Comparison of ENCODE assay signal across 17 cellular contexts in the genomic region with DNA sequence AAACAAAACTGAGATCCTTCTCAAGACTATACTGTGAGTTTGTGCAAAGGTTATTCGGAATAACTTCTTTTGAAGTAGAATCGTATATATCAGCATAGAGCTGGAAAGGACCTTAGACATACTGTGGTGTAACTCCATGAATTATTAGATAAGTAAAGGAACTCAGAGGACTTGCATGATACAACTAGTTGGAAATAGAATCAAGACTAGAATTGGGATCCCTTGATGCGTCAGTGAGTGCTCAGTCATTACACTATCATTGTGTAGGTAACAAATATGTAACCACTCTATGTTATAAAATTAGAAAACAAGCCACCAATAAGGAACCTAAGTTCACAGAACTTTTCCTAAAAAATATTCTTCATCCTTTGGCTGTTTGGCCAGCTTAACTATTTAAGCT.
DNase-seq lines count a peak whose midpoint lies in the region; ATAC-seq and FAIRE-seq lines count a peak whose summit lies in the region.
"Had no signal": no experiment of that assay in that cellular context is flagged by ENCODE, and none has a peak within 500 bp of the region (broad histone marks: within the 10 kb centered on the region; RNA-seq: fewer than 3 reads in every experiment).

No MANE protein-coding gene starts in this region.

- H3K4me1 Mint-ChIP-seq in activated CD4-positive, alpha-beta memory T cell treated with anti-CD3 and anti-CD28 coated beads for 36 hours (ENCODE audit: low read depth): peaks cover 57% of the 10 kb centered on the region
- H3K4me1 Mint-ChIP-seq in activated CD4-positive, alpha-beta memory T cell treated with anti-CD3 and anti-CD28 coated beads, Interleukin-2, amount 10 ng/mL, durations not matched to agents 7 days and 5 days: peaks cover 43% of the 10 kb centered on the region
- H3K4me1 Mint-ChIP-seq in stimulated activated naive B cell treated with anti-CD40 and anti-IgM and Interleukin-4, amounts not matched to agents 10 μg/mL and 1 μg/mL and 100 μg/mL, for 72 hours: peaks cover 18 to 45% of the 10 kb centered on the region in 2 donors

- H3K4me1 ChIP-seq in right cardiac atrium (ENCODE audit: control insufficient read depth, insufficient read depth, low read length) (peaks cover 2% of the 10 kb centered on the region), ACC112 (ENCODE audit: control insufficient read depth, insufficient read depth, low read length, unreplicated experiment) (peaks cover 63% of the 10 kb centered on the region), small intestine (ENCODE audit: control insufficient read depth in 2 of 2, insufficient read depth in 1 of 2, low read depth in 1 of 2, low read length in 1 of 2) (peaks cover 0 to 8% of the 10 kb centered on the region in 2 donors)

- DNase-seq in activated CD4-positive, alpha-beta memory T cell treated with anti-CD3 and anti-CD28 coated beads for 36 hours: no peak
- DNase-seq in activated CD4-positive, alpha-beta memory T cell treated with anti-CD3 and anti-CD28 coated beads, Interleukin-2, amount 10 ng/mL, durations not matched to agents 7 days and 5 days: no peak
- DNase-seq in Right ventricle myocardium superior (no peak), right cardiac atrium (no peak), small intestine (no peak)
- no peak for DNase-seq in stimulated activated naive B cell treated with anti-CD40 and anti-IgM and Interleukin-4, amounts not matched to agents 10 μg/mL and 1 μg/mL and 100 μg/mL, for 72 hours
- DNase-seq: 8988T; ACHN; Calu3; CD4-positive, CD25-positive, alpha-beta regulatory T cell; DMS 273 treated with DMSO at 0.1 percent for 48 hours; HCEC 1CT; HFFc6 had no signal

- H3K27me3 ChIP-seq in right cardiac atrium (ENCODE audit: control insufficient read depth, insufficient read depth) (no peaks in the 10 kb centered on the region), ACC112 (ENCODE audit: insufficient read depth, low read length) (no peaks in the 10 kb centered on the region), small intestine (ENCODE audit: control insufficient read depth in 2 of 2, insufficient read depth in 2 of 2, low read length in 2 of 2) (no peaks in the 10 kb centered on the region)
- H3K27me3 ChIP-seq: BLaER1 treated with 17β-estradiol and CSF1 and Interleukin-3, amounts not matched to agents 10 nM and 100 nM had no signal

- POLR2A ChIA-PET in activated CD4-positive, alpha-beta memory T cell treated with anti-CD3 and anti-CD28 coated beads for 36 hours (lab: Charles Lee): no interaction called here
- POLR2A ChIA-PET in activated CD4-positive, alpha-beta memory T cell treated with anti-CD3 and anti-CD28 coated beads, Interleukin-2, amount 10 ng/mL, durations not matched to agents 7 days and 5 days (lab: Charles Lee): no interaction called here

- peaks cover 34% of the 10 kb centered on the region for H3K36me3 Mint-ChIP-seq in activated CD4-positive, alpha-beta memory T cell treated with anti-CD3 and anti-CD28 coated beads for 36 hours
- peaks cover 23% of the 10 kb centered on the region for H3K36me3 Mint-ChIP-seq in activated CD4-positive, alpha-beta memory T cell treated with anti-CD3 and anti-CD28 coated beads, Interleukin-2, amount 10 ng/mL, durations not matched to agents 7 days and 5 days (ENCODE audit: low read depth)
- H3K36me3 Mint-ChIP-seq in stimulated activated naive B cell treated with anti-CD40 and anti-IgM and Interleukin-4, amounts not matched to agents 10 μg/mL and 1 μg/mL and 100 μg/mL, for 72 hours: peaks cover 6 to 9% of the 10 kb centered on the region in 2 donors

- peak overlapping the region; percentile 23 for H3K27ac Mint-ChIP-seq in activated CD4-positive, alpha-beta memory T cell treated with anti-CD3 and anti-CD28 coated beads for 36 hours
- no peak overlapping the region for H3K27ac Mint-ChIP-seq in activated CD4-positive, alpha-beta memory T cell treated with anti-CD3 and anti-CD28 coated beads, Interleukin-2, amount 10 ng/mL, durations not matched to agents 7 days and 5 days
- H3K27ac Mint-ChIP-seq in stimulated activated naive B cell treated with anti-CD40 and anti-IgM and Interleukin-4, amounts not matched to agents 10 μg/mL and 1 μg/mL and 100 μg/mL, for 72 hours: no peak overlapping the region
- H3K27ac Mint-ChIP-seq: CD4-positive, CD25-positive, alpha-beta regulatory T cell; HFFc6 had no signal

- H3K27ac ChIP-seq in right cardiac atrium (ENCODE audit: low read length) (no peak overlapping the region), ACC112 (ENCODE audit: low read depth, low read length) (peak overlapping the region; percentile 5; the same call in 1 of the 2 replicates), small intestine (ENCODE audit: low read depth in 1 of 2, low read length in 1 of 2) (no peak overlapping the region)
- H3K27ac ChIP-seq: BLaER1 treated with 17β-estradiol and CSF1 and Interleukin-3, amounts not matched to agents 10 nM and 100 nM had no signal

- H3K36me3 ChIP-seq in ACC112 (ENCODE audit: insufficient read depth, low read length) (0 out of 2 replicates have a peak, but pooled peaks cover 2% of the 10 kb centered on the region), small intestine (ENCODE audit: control insufficient read depth in 2 of 2, insufficient read depth in 2 of 2, low read length in 2 of 2) (peaks cover 0 to 2% of the 10 kb centered on the region in 2 donors)

- peaks cover 18% of the 10 kb centered on the region for H3K79me2 ChIP-seq in ACC112 (ENCODE audit: control insufficient read depth, insufficient read depth, low read length, unreplicated experiment)

- H3K4me3 ChIP-seq in right cardiac atrium (ENCODE audit: low read length): no peak overlapping the region
- H3K4me3 ChIP-seq in ACC112 (ENCODE audit: low read depth, low read length): no peak overlapping the region
- no peak overlapping the region for H3K4me3 ChIP-seq in small intestine (ENCODE audit: low read depth in 1 of 2, low read length in 2 of 2)
- H3K4me3 ChIP-seq: BLaER1 treated with 17β-estradiol and CSF1 and Interleukin-3, amounts not matched to agents 10 nM and 100 nM had no signal

- FAIRE-seq in small intestine (lab: Jason Lieb, UNC): peak; percentile 59
- FAIRE-seq: HepG2, HTR-8/SVneo had no signal

- no peak overlapping the region for H2AFZ ChIP-seq in ACC112 (ENCODE audit: low read length, unreplicated experiment)

- no peaks in the 10 kb centered on the region for H3K27me3 Mint-ChIP-seq in activated CD4-positive, alpha-beta memory T cell treated with anti-CD3 and anti-CD28 coated beads for 36 hours
- H3K27me3 Mint-ChIP-seq in activated CD4-positive, alpha-beta memory T cell treated with anti-CD3 and anti-CD28 coated beads, Interleukin-2, amount 10 ng/mL, durations not matched to agents 7 days and 5 days: no peaks in the 10 kb centered on the region
- H3K27me3 Mint-ChIP-seq in stimulated activated naive B cell treated with anti-CD40 and anti-IgM and Interleukin-4, amounts not matched to agents 10 μg/mL and 1 μg/mL and 100 μg/mL, for 72 hours: no peaks in the 10 kb centered on the region
- H3K27me3 Mint-ChIP-seq: CD4-positive, CD25-positive, alpha-beta regulatory T cell had no signal

- H3K9me3 Mint-ChIP-seq in activated CD4-positive, alpha-beta memory T cell treated with anti-CD3 and anti-CD28 coated beads for 36 hours: no peaks in the 10 kb centered on the region
- no peaks in the 10 kb centered on the region for H3K9me3 Mint-ChIP-seq in activated CD4-positive, alpha-beta memory T cell treated with anti-CD3 and anti-CD28 coated beads, Interleukin-2, amount 10 ng/mL, durations not matched to agents 7 days and 5 days
- peaks cover 3 to 4% of the 10 kb centered on the region in 2 donors for H3K9me3 Mint-ChIP-seq in stimulated activated naive B cell treated with anti-CD40 and anti-IgM and Interleukin-4, amounts not matched to agents 10 μg/mL and 1 μg/mL and 100 μg/mL, for 72 hours
- H3K9me3 Mint-ChIP-seq: HFFc6 had no signal

- ATAC-seq in Right ventricle myocardium superior (ENCODE audit: poor library complexity): peak; percentile 22
- ATAC-seq in right cardiac atrium: no peak
- ATAC-seq in stimulated activated naive B cell treated with anti-CD40 and anti-IgM and Interleukin-4, amounts not matched to agents 10 μg/mL and 1 μg/mL and 100 μg/mL, for 72 hours (replicated peaks): no peak
- ATAC-seq: HepG2 had no signal

- CTCF ChIA-PET in activated CD4-positive, alpha-beta memory T cell treated with anti-CD3 and anti-CD28 coated beads for 36 hours (lab: Charles Lee): no interaction called here
- CTCF ChIA-PET in activated CD4-positive, alpha-beta memory T cell treated with anti-CD3 and anti-CD28 coated beads, Interleukin-2, amount 10 ng/mL, durations not matched to agents 7 days and 5 days (lab: Charles Lee): no interaction called here

- 91% methylated on average over 3 of the region's 3 CpGs for WGBS in right cardiac atrium
- 85 to 90% (median 89%) methylated on average over 3 of the region's 3 CpGs for WGBS in small intestine, 3 donors

- H3K9me3 ChIP-seq in right cardiac atrium (ENCODE audit: control insufficient read depth, low read length) (no peaks in the 10 kb centered on the region), small intestine (ENCODE audit: control insufficient read depth, low read depth) (no peaks in the 10 kb centered on the region)

- intact Hi-C loops in activated CD4-positive, alpha-beta memory T cell treated with anti-CD3 and anti-CD28 coated beads for 36 hours (cut with micrococcal nuclease): loop anchor here (2.0 kb wide), 1 partner anchor 15 kb away; no protein-coding TSS in a partner anchor
- intact Hi-C loops in Right ventricle myocardium superior (cut with DNase I) (no loop called here), right cardiac atrium (cut with DNase I) (no loop called here)

- H3K4me3 Mint-ChIP-seq in activated CD4-positive, alpha-beta memory T cell treated with anti-CD3 and anti-CD28 coated beads for 36 hours: no peak overlapping the region
- H3K4me3 Mint-ChIP-seq in activated CD4-positive, alpha-beta memory T cell treated with anti-CD3 and anti-CD28 coated beads, Interleukin-2, amount 10 ng/mL, durations not matched to agents 7 days and 5 days: no peak overlapping the region
- no peak overlapping the region for H3K4me3 Mint-ChIP-seq in stimulated activated naive B cell treated with anti-CD40 and anti-IgM and Interleukin-4, amounts not matched to agents 10 μg/mL and 1 μg/mL and 100 μg/mL, for 72 hours
- H3K4me3 Mint-ChIP-seq: CD4-positive, CD25-positive, alpha-beta regulatory T cell; HFFc6 had no signal
